In the genomic region with DNA sequence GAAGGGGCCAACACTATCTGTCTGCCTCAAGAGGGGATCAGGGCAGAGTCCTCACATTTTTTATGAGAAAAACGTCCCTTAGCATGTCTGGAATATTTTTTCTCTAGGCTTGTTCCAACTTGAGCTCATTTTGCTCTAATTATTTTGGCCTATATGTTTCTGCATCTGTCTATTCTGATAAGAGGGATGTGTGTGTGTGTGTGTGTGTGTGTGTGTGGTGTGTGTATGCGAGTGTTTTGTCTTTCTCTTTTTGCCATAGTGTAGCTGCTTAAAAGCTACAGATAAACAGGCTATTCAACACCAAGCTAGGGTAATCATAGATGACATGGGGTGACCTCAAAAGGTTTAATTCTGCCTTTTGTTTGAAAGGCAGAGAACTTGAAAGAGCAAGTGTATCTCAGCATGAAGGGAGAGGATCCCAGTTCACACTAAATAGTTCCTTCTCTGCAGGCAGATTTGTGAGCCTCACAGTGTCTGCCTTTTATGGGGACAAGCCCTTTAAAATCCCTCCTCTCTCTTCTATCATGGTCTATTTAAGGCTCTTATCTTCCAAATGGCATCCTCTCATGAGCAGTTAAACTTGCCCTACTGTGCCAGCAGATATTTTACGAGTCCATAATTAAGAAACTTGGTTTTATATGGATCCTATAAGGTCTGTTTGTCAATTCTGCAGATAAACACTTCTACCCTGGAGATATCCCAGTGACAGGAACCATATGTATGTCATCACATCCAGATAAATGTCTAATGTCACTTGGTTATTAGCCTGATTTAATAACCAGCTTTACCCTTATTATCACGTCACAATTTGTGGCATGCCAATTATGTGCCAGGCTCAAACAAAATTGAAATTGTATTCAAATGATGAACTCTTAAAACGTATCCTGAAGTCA, we compare ENCODE assay signal across 1 cellular context.
TF ChIP-seq lines count a peak whose summit lies in the region.

No MANE protein-coding gene starts in this region.

TF ChIP-seq in GM23338, 12 proteins besides CTCF, POLR2A, EP300 and RAD21 (continued from another document):
- TF ChIP-seq, protein P1, sequence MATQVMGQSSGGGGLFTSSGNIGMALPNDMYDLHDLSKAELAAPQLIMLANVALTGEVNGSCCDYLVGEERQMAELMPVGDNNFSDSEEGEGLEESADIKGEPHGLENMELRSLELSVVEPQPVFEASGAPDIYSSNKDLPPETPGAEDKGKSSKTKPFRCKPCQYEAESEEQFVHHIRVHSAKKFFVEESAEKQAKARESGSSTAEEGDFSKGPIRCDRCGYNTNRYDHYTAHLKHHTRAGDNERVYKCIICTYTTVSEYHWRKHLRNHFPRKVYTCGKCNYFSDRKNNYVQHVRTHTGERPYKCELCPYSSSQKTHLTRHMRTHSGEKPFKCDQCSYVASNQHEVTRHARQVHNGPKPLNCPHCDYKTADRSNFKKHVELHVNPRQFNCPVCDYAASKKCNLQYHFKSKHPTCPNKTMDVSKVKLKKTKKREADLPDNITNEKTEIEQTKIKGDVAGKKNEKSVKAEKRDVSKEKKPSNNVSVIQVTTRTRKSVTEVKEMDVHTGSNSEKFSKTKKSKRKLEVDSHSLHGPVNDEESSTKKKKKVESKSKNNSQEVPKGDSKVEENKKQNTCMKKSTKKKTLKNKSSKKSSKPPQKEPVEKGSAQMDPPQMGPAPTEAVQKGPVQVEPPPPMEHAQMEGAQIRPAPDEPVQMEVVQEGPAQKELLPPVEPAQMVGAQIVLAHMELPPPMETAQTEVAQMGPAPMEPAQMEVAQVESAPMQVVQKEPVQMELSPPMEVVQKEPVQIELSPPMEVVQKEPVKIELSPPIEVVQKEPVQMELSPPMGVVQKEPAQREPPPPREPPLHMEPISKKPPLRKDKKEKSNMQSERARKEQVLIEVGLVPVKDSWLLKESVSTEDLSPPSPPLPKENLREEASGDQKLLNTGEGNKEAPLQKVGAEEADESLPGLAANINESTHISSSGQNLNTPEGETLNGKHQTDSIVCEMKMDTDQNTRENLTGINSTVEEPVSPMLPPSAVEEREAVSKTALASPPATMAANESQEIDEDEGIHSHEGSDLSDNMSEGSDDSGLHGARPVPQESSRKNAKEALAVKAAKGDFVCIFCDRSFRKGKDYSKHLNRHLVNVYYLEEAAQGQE (IDR thresholded peaks at IDR 0.05; ENCODE audit: unreplicated experiment): no peak
